ENCODE assay signal across 15 cellular contexts in genomic region chr15:48652510-48653076, GRCh38. TPM values are rescaled to one million over a fixed set of nuclear protein-coding genes. Genes with fewer than 3 reads are reported as not detected.
DNase-seq lines count a peak whose midpoint lies in the region; ATAC-seq and TF ChIP-seq lines count a peak whose summit lies in the region.
"Had no signal": no experiment of that assay in that cellular context is flagged by ENCODE, and none has a peak within 500 bp of the region (broad histone marks: within the 10 kb centered on the region; RNA-seq: fewer than 3 reads in every experiment).

No MANE protein-coding gene starts in this region.

- H3K4me2 ChIP-seq in IMR-90 (ENCODE audit: low read depth, low read length) = no peak overlapping the region
- no peak overlapping the region for H3K4me2 ChIP-seq in trophoblast cell (ENCODE audit: low read length)
- H3K4me2 ChIP-seq: BLaER1 treated with 17β-estradiol and CSF1 and Interleukin-3, amounts not matched to agents 10 nM and 100 nM had no signal

- no peak for TF ChIP-seq CTCF in left ventricle myocardium inferior (IDR thresholded peaks at IDR 0.05; ENCODE audit: borderline replicate concordance)
- no peak for TF ChIP-seq CTCF in IMR-90 (conservative IDR thresholded peaks at IDR 0.05; ENCODE audit: low read depth, low read length)
- no peak for TF ChIP-seq CTCF in esophagus muscularis mucosa (IDR thresholded peaks at IDR 0.05)

- H3K9ac ChIP-seq in IMR-90 (ENCODE audit: low read depth, low read length) (no peak overlapping the region), trophoblast cell (ENCODE audit: low read length) (peak overlapping the region; percentile 59)
- H3K9ac ChIP-seq: BLaER1 treated with 17β-estradiol and CSF1 and Interleukin-3, amounts not matched to agents 10 nM and 100 nM had no signal

- intact Hi-C loops in left ventricle myocardium inferior (cut with micrococcal nuclease) = no loop called here
- intact Hi-C loops in cardiac septum (cut with DNase I) = no loop called here
- intact Hi-C loops in IMR-90 (cut with micrococcal nuclease) = no loop called here
- intact Hi-C loops in esophagus muscularis mucosa (cut with DNase I) = no loop called here

- H3K18ac ChIP-seq in IMR-90 (ENCODE audit: low read depth, low read length) (no peak overlapping the region), trophoblast cell (ENCODE audit: low read length) (no peak overlapping the region)

- H2BK20ac ChIP-seq in IMR-90 (ENCODE audit: low read depth, low read length) = no peak overlapping the region

- POLR2A ChIA-PET in IMR-90 (lab: Charles Lee; ENCODE audit: unreplicated experiment) = no interaction called here

- H3K27me3 ChIP-seq in left ventricle myocardium inferior (ENCODE audit: low read depth) = no peaks in the 10 kb centered on the region
- H3K27me3 ChIP-seq in IMR-90 (ENCODE audit: control insufficient read depth, insufficient read depth, low read length) = no peaks in the 10 kb centered on the region
- no peaks in the 10 kb centered on the region for H3K27me3 ChIP-seq in esophagus muscularis mucosa
- H3K27me3 ChIP-seq in trophoblast cell (ENCODE audit: insufficient read depth, low read length) = no peaks in the 10 kb centered on the region

- no peak overlapping the region for H2AK9ac ChIP-seq in IMR-90 (replicated peaks; ENCODE audit: low read depth, low read length, poor library complexity)

- peak overlapping the region; percentile 77 for H3K27ac ChIP-seq in left ventricle myocardium inferior (replicated peaks)
- H3K27ac ChIP-seq in IMR-90 (ENCODE audit: insufficient read depth, low read length) = no peak overlapping the region
- H3K27ac ChIP-seq in esophagus muscularis mucosa (replicated peaks in 1 of 4) = no peak overlapping the region
- no peak overlapping the region for H3K27ac ChIP-seq in trophoblast cell (ENCODE audit: low read depth, low read length)
- H3K27ac ChIP-seq: BLaER1 treated with 17β-estradiol and CSF1 and Interleukin-3, amounts not matched to agents 10 nM and 100 nM had no signal

- H2BK5ac ChIP-seq in IMR-90 (ENCODE audit: low read depth, low read length, poor library complexity, severe bottlenecking) (no peak overlapping the region), trophoblast cell (ENCODE audit: low read depth, low read length, poor library complexity) (no peak overlapping the region)

- no peak overlapping the region for H3K14ac ChIP-seq in IMR-90 (replicated peaks; ENCODE audit: low read depth, low read length)
- no peak overlapping the region for H3K14ac ChIP-seq in trophoblast cell (ENCODE audit: low read length)

- H4K5ac ChIP-seq in IMR-90 (ENCODE audit: low read depth, low read length) = no peak overlapping the region

- H4K12ac ChIP-seq in trophoblast cell (ENCODE audit: low read depth, low read length) = no peak overlapping the region

- no peak overlapping the region for H4K91ac ChIP-seq in IMR-90 (ENCODE audit: insufficient read depth, low read depth, low read length)
- no peak overlapping the region for H4K91ac ChIP-seq in trophoblast cell (ENCODE audit: low read depth, low read length)

- 87% methylated on average over 3 of the region's 6 CpGs; no CpG with 5 or more reads in 1 of the 2 experiments for WGBS in IMR-90 (ENCODE audit: extremely low coverage in 2 of 2, insufficient read length in 1 of 2), 2 experiments
- WGBS in esophagus muscularis mucosa = 83% methylated on average over 6 of the region's 6 CpGs
- WGBS in trophoblast cell (ENCODE audit: extremely low coverage, insufficient coverage, insufficient read length) = no CpG with 5 or more reads among the region's 6 CpGs

- no peaks in the 10 kb centered on the region for H3K36me3 ChIP-seq in left ventricle myocardium inferior
- no peaks in the 10 kb centered on the region for H3K36me3 ChIP-seq in IMR-90 (ENCODE audit: control insufficient read depth, insufficient read depth, low read length)
- no peaks in the 10 kb centered on the region for H3K36me3 ChIP-seq in esophagus muscularis mucosa
- H3K36me3 ChIP-seq in trophoblast cell (ENCODE audit: control insufficient read depth in 1 of 2, insufficient read depth in 2 of 2, low read length in 2 of 2) = no peaks in the 10 kb centered on the region
- H3K36me3 ChIP-seq: BLaER1 treated with 17β-estradiol and CSF1 and Interleukin-3, amounts not matched to agents 10 nM and 100 nM had no signal

- CTCF ChIA-PET in IMR-90 (lab: Yijun Ruan, JAX) = no interaction called here

- no peaks in the 10 kb centered on the region for H3K79me2 ChIP-seq in trophoblast cell (ENCODE audit: control insufficient read depth, insufficient read depth, low read length, poor library complexity)

- no peak overlapping the region for H2BK15ac ChIP-seq in IMR-90 (ENCODE audit: low read depth, low read length)

- no peak overlapping the region for H3K4ac ChIP-seq in IMR-90 (ENCODE audit: low read depth, low read length)
- H3K4ac ChIP-seq in trophoblast cell (ENCODE audit: low read depth, low read length) = no peak overlapping the region

- H2AFZ ChIP-seq in IMR-90 (replicated peaks; ENCODE audit: low read length, poor library complexity) = no peak overlapping the region
- H2AFZ ChIP-seq in trophoblast cell (ENCODE audit: insufficient read depth, low read length, poor library complexity) = no peak overlapping the region

- BruUV-seq in IMR-90 (replicated peaks; lab: Mats Ljungman, UMichigan) = no TSS peak

- H3K23ac ChIP-seq in IMR-90 (ENCODE audit: low read depth, low read length) = no peak overlapping the region
- H3K23ac ChIP-seq in trophoblast cell (ENCODE audit: low read length) = no peak overlapping the region

- in situ Hi-C loops in IMR-90 (cut with MboI; ENCODE audit: low sequenced_read_pairs) = no loop called here

- TF ChIP-seq EP300 in esophagus muscularis mucosa (IDR thresholded peaks at IDR 0.05) = no peak

- TF ChIP-seq POLR2A in IMR-90 (IDR thresholded peaks at IDR 0.05; ENCODE audit: low read depth, low read length) = no peak
- TF ChIP-seq POLR2A in esophagus muscularis mucosa (IDR thresholded peaks at IDR 0.05; ENCODE audit: low read depth) = no peak

- dilution Hi-C loops in IMR-90 (cut with HindIII; ENCODE audit: low sequenced_read_pairs, unreplicated experiment) = no loop called here

- H2AK5ac ChIP-seq in IMR-90 (ENCODE audit: low read depth, low read length) = no peak overlapping the region
- H2AK5ac ChIP-seq in trophoblast cell (ENCODE audit: low read length) = no peak overlapping the region

- H3K9me3 ChIP-seq in left ventricle myocardium inferior (replicated peaks) (no peaks in the 10 kb centered on the region), IMR-90 (ENCODE audit: control insufficient read depth, insufficient read depth, low read length) (no peaks in the 10 kb centered on the region), esophagus muscularis mucosa (no peaks in the 10 kb centered on the region), trophoblast cell (ENCODE audit: insufficient read depth, low read depth, low read length) (no peaks in the 10 kb centered on the region)
- H3K9me3 ChIP-seq: BLaER1 treated with 17β-estradiol and CSF1 and Interleukin-3, amounts not matched to agents 10 nM and 100 nM had no signal

- H2BK120ac ChIP-seq in IMR-90 (ENCODE audit: low read depth, low read length) (no peak overlapping the region), trophoblast cell (ENCODE audit: insufficient read depth, low read length, poor library complexity) (no peak overlapping the region)

- H3K79me1 ChIP-seq in IMR-90 (ENCODE audit: low read depth in 1 of 2, low read length in 2 of 2) = no peaks in the 10 kb centered on the region
- no peaks in the 10 kb centered on the region for H3K79me1 ChIP-seq in trophoblast cell (ENCODE audit: low read length)

- ATAC-seq in IMR-90 (ENCODE audit: low read depth) (no peak), HG03354 (IDR thresholded peaks at IDR 0.05; ENCODE audit: poor library complexity, severe bottlenecking, unreplicated experiment) (no peak), HG02759 (IDR thresholded peaks at IDR 0.05; ENCODE audit: unreplicated experiment) (no peak)
- ATAC-seq: HCT116 had no signal

- no peaks in the 10 kb centered on the region for H4K20me1 ChIP-seq in IMR-90 (ENCODE audit: insufficient read depth, low read length)

- DNase-seq in left ventricle myocardium inferior (no peak), cardiac septum (ENCODE audit: low spot score) (no peak), IMR-90 (no peak), esophagus muscularis mucosa (ENCODE audit: extremely low spot score) (peak; percentile 68), trophoblast cell (no peak)
- no peak for DNase-seq in effector CD4-positive, alpha-beta T cell
- DNase-seq: 8988T; ACHN; Calu3; CD4-positive, CD25-positive, alpha-beta regulatory T cell; DMS 273 treated with DMSO at 0.1 percent for 48 hours had no signal

- H3K4me1 ChIP-seq in left ventricle myocardium inferior (no peaks in the 10 kb centered on the region), IMR-90 (ENCODE audit: control insufficient read depth, insufficient read depth, low read length) (no peaks in the 10 kb centered on the region), esophagus muscularis mucosa (peaks cover 0 to 7% (median 2%) of the 10 kb centered on the region in 4 donors), trophoblast cell (ENCODE audit: control insufficient read depth in 1 of 2, insufficient read depth in 2 of 2, low read length in 2 of 2) (no peaks in the 10 kb centered on the region)
- H3K4me1 ChIP-seq: BLaER1 treated with 17β-estradiol and CSF1 and Interleukin-3, amounts not matched to agents 10 nM and 100 nM had no signal

- no peak overlapping the region for H2BK12ac ChIP-seq in trophoblast cell (ENCODE audit: low read length)

- H3K4me3 ChIP-seq in left ventricle myocardium inferior (no peak overlapping the region), IMR-90 (ENCODE audit: insufficient read depth, low read depth, low read length) (no peak overlapping the region), esophagus muscularis mucosa (no peak overlapping the region), trophoblast cell (ENCODE audit: low read depth, low read length) (no peak overlapping the region)
- H3K4me3 ChIP-seq: BLaER1 treated with 17β-estradiol and CSF1 and Interleukin-3, amounts not matched to agents 10 nM and 100 nM had no signal

- no peak for TF ChIP-seq RAD21 in IMR-90 (IDR thresholded peaks at IDR 0.05; ENCODE audit: low read length)

- no peaks in the 10 kb centered on the region for H3K9me1 ChIP-seq in IMR-90 (ENCODE audit: insufficient read depth, low read length)

- no peak overlapping the region for H4K8ac ChIP-seq in IMR-90 (ENCODE audit: low read depth in 2 of 2, low read length in 2 of 2)
- H4K8ac ChIP-seq in trophoblast cell (ENCODE audit: low read depth, low read length) = no peak overlapping the region

- no peak overlapping the region for H3K56ac ChIP-seq in IMR-90 (ENCODE audit: extremely low read depth, insufficient read depth, low read length)

TF ChIP-seq in IMR-90, 13 proteins besides CTCF, POLR2A, EP300 and RAD21:
- TF ChIP-seq CHD1 (IDR thresholded peaks at IDR 0.05; ENCODE audit: low read depth, low read length) (no peak), MAFK (IDR thresholded peaks at IDR 0.05; ENCODE audit: low read depth, low read length) (peak; percentile 62)

RNA-seq across cellular contexts. Expression of gene FBN1, which starts 7.1 kb away (rescaled TPM):
- total RNA-seq in left ventricle myocardium inferior (45.5 TPM), cardiac septum (32.1 TPM), IMR-90 (2012; rRNA removed) (283 and 326 TPM in 2 replicates), esophagus muscularis mucosa (100 to 1,000 TPM; 159 to 253 (median 226) TPM)
- 130 and 134 TPM in 2 replicates for polyA plus RNA-seq in IMR-90 (2012; rRNA removed)
- 90.0 and 130 TPM in 2 replicates for polyA plus RNA-seq in IMR-90 (2012; cell fraction: cytosol; rRNA removed)
- polyA plus RNA-seq in IMR-90 (2012; cell fraction: nucleus; rRNA removed; ENCODE audit: low replicate concordance) = 150 and 261 TPM in 2 replicates
- polyA plus RNA-seq in trophoblast cell (2013) = 4.4 and 5.3 TPM in 2 replicates
- polyA plus RNA-seq: CD4-positive, CD25-positive, alpha-beta regulatory T cell had no signal
